ENCODE assay signal across 13 cellular contexts in the genomic region with DNA sequence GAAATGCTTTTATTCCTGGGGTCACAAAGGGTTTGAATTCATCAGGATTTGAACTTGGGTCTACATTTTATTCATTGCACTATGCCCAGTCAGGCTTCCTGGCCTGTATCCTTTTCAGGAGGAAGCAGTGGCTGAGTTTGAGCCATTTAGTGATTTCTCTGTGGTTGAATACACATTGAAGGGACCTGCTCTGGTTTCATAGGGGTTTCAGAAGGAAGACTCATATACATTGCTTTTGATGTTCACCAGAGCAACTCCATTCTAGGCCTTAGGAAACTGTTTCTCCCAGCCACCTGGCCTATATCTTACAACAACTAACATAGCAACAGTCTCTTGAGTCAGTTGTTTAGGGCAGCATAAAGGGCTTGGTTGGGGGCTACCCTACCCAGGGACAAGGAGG.
"Had no signal": no experiment of that assay in that cellular context is flagged by ENCODE, and none has a peak within 500 bp of the region (broad histone marks: within the 10 kb centered on the region; RNA-seq: fewer than 3 reads in every experiment).

No MANE protein-coding gene starts in this region.

- H3K4me1 Mint-ChIP-seq: activated naive CD4-positive, alpha-beta T cell treated with anti-CD3 and anti-CD28 coated beads, Interleukin-2, amount 10 ng/mL, durations not matched to agents 7 days and 5 days; naive thymus-derived CD8-positive, alpha-beta T cell had no signal

- DNase-seq: activated CD4-positive, alpha-beta T cell treated with anti-CD3 and anti-CD28 coated beads, Interleukin-2, amount 50 U/mL, for 4 hours; activated naive CD4-positive, alpha-beta T cell treated with anti-CD3 and anti-CD28 coated beads, Interleukin-2, amount 10 ng/mL, durations not matched to agents 7 days and 5 days; cerebellar nuclear complex; effector CD8-positive, alpha-beta T cell; esophagus squamous epithelium; kidney glomerular epithelial cell; mesenchymal stem cell; naive thymus-derived CD8-positive, alpha-beta T cell; sigmoid colon; spleen; upper lobe of right lung had no signal

- ATAC-seq: activated CD4-positive, CD25-positive, alpha-beta regulatory T cell treated with anti-CD3 and anti-CD28 coated beads, Interleukin-2, amount 50 U/mL, for 24 hours; naive thymus-derived CD8-positive, alpha-beta T cell; upper lobe of right lung had no signal

- H3K27ac Mint-ChIP-seq: activated naive CD4-positive, alpha-beta T cell treated with anti-CD3 and anti-CD28 coated beads, Interleukin-2, amount 10 ng/mL, durations not matched to agents 7 days and 5 days; activated T-helper 2 cell treated with anti-CD3 and anti-CD28 coated beads, Interferon-gamma antibody, Interleukin-2, Interleukin-4, amounts not matched to agents 10 μg/mL and 5 μg/mL and 100 μg/mL, durations not matched to agents 14 hours and 24 hours and 36 hours; naive thymus-derived CD8-positive, alpha-beta T cell had no signal

- H3K9me3 Mint-ChIP-seq: activated naive CD4-positive, alpha-beta T cell treated with anti-CD3 and anti-CD28 coated beads, Interleukin-2, amount 10 ng/mL, durations not matched to agents 7 days and 5 days; activated T-helper 2 cell treated with anti-CD3 and anti-CD28 coated beads, Interferon-gamma antibody, Interleukin-2, Interleukin-4, amounts not matched to agents 10 μg/mL and 5 μg/mL and 100 μg/mL, durations not matched to agents 14 hours and 24 hours and 36 hours had no signal

- H3K36me3 Mint-ChIP-seq: activated naive CD4-positive, alpha-beta T cell treated with anti-CD3 and anti-CD28 coated beads, Interleukin-2, amount 10 ng/mL, durations not matched to agents 7 days and 5 days; naive thymus-derived CD8-positive, alpha-beta T cell had no signal

- H3K4me3 Mint-ChIP-seq: activated naive CD4-positive, alpha-beta T cell treated with anti-CD3 and anti-CD28 coated beads, Interleukin-2, amount 10 ng/mL, durations not matched to agents 7 days and 5 days; naive thymus-derived CD8-positive, alpha-beta T cell had no signal
